In the genomic region with DNA sequence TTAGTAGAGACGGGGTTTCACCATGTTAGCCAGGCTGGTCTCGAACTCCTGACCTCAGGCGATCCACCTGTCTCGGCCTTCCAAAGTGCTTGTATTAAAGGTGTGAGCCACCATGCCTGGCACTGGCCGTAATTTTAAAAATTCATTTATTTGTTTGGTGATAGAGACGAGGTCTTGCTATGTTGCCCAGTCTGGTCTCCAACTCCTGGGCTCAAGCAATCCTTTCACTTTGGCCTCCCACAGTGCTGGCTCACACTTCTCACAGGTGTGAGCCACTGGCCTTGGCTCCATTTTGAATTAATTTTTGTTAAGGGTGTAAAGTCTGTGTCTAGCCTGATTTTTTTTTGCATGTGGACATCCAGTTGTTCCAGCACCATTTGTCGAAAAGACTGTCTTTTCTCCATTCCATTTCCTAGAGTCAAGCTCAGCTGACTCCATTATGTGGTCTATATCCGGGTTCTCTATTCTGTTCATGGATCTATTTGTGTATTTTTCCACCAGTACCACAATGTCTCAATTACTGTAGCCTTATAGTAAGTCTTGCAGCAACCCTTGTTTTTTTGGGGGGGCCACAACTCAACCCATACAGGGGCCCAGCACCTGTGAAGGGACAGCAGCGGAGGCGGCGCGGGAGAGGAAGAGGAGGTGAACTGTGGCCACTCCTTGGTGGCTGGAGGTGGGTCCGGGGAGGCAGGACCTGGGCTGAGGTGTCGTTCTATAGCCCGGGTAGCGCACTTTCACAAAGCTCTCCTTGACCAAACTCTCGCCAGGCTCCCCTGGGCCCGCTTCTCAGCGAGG, we compare ENCODE assay signal across 8 cellular contexts. TPM values are rescaled to one million over a fixed set of nuclear protein-coding genes. Genes with fewer than 3 reads are reported as not detected.
DNase-seq lines count a peak whose midpoint lies in the region; ATAC-seq and TF ChIP-seq lines count a peak whose summit lies in the region.

No MANE protein-coding gene starts in this region.

- peaks cover 60% of the 10 kb centered on the region for H3K4me1 Mint-ChIP-seq in neural progenitor cell

- H3K9me3 Mint-ChIP-seq in neural progenitor cell = no peaks in the 10 kb centered on the region

- ATAC-seq in GM19467 (IDR thresholded peaks at IDR 0.05; ENCODE audit: unreplicated experiment) = peak; percentile 0

- H3K79me2 ChIP-seq in Karpas-422 (ENCODE audit: low read length) (peaks cover 32% of the 10 kb centered on the region), neural progenitor cell (ENCODE audit: low read depth) (peaks cover 29% of the 10 kb centered on the region)

- peak overlapping the region; percentile 10 for H3K27ac Mint-ChIP-seq in neural progenitor cell

- H3F3A ChIP-seq in neural progenitor cell (ENCODE audit: low read depth) = peaks cover 41% of the 10 kb centered on the region

- peaks cover 10% of the 10 kb centered on the region for H3K27me3 Mint-ChIP-seq in neural progenitor cell (ENCODE audit: insufficient read depth, low read depth)

- H3K4me3 Mint-ChIP-seq in neural progenitor cell = peak overlapping the region; percentile 82

- H2AFZ ChIP-seq in Karpas-422 (ENCODE audit: low read length) (peak overlapping the region; percentile 91; the same call in 1 of the 2 replicates), neural progenitor cell (replicated peaks) (peak overlapping the region; percentile 90)

- H3K9ac ChIP-seq in Karpas-422 (ENCODE audit: low read length) (peak overlapping the region; percentile 88), neural progenitor cell (no peak overlapping the region)

- H3K9me2 ChIP-seq in Karpas-422 (replicated peaks; ENCODE audit: insufficient read depth, low read length) = no peaks in the 10 kb centered on the region

- H3K27me3 ChIP-seq in Karpas-422 (ENCODE audit: low read length) (no peaks in the 10 kb centered on the region), ectodermal cell (ENCODE audit: control insufficient read depth, insufficient read depth, low read length, poor library complexity, severe bottlenecking) (peaks cover 35% of the 10 kb centered on the region), neural progenitor cell (peaks cover 46% of the 10 kb centered on the region)

- no peaks in the 10 kb centered on the region for H3K9me3 ChIP-seq in Karpas-422 (ENCODE audit: low read length)
- no peaks in the 10 kb centered on the region for H3K9me3 ChIP-seq in ectodermal cell (ENCODE audit: control insufficient read depth, low read length)
- H3K9me3 ChIP-seq in neural progenitor cell (ENCODE audit: low read depth) = no peaks in the 10 kb centered on the region

- H3K27ac ChIP-seq in Karpas-422 (ENCODE audit: low read length) = peak overlapping the region; percentile 87
- H3K27ac ChIP-seq in ectodermal cell (ENCODE audit: insufficient read depth, low read depth, low read length, poor library complexity, severe bottlenecking) = no peak overlapping the region
- no peak overlapping the region for H3K27ac ChIP-seq in neural progenitor cell

- H3K4me1 ChIP-seq in Karpas-422 (ENCODE audit: low read length) (peaks cover 33% of the 10 kb centered on the region), ectodermal cell (ENCODE audit: control insufficient read depth, insufficient read depth, low read length) (peaks cover 22% of the 10 kb centered on the region), neural progenitor cell (peaks cover 41% of the 10 kb centered on the region)

- H3K36me3 ChIP-seq in Karpas-422 (ENCODE audit: insufficient read depth, low read length) (no peaks in the 10 kb centered on the region), ectodermal cell (ENCODE audit: control insufficient read depth, insufficient read depth, low read length) (no peaks in the 10 kb centered on the region), neural progenitor cell (no peaks in the 10 kb centered on the region)

- H4K20me1 ChIP-seq in Karpas-422 (ENCODE audit: insufficient read depth, low read depth, low read length) = peaks cover 5% of the 10 kb centered on the region; the same call in 1 of the 2 replicates
- H4K20me1 ChIP-seq in neural progenitor cell (ENCODE audit: low read depth) = peaks cover 32% of the 10 kb centered on the region

- peak overlapping the region; percentile 63 for H3K4me3 ChIP-seq in AG09309 (ENCODE audit: control insufficient read depth, low read depth, low read length)
- H3K4me3 ChIP-seq in Karpas-422 (ENCODE audit: low read length) = peak overlapping the region; percentile 73
- H3K4me3 ChIP-seq in ectodermal cell (ENCODE audit: insufficient read depth, low read depth, low read length) = peak overlapping the region; percentile 64
- peak overlapping the region; percentile 66 for H3K4me3 ChIP-seq in neural progenitor cell

- no peak for TF ChIP-seq CTCF in AG09309 (IDR thresholded peaks at IDR 0.05; ENCODE audit: control insufficient read depth, insufficient read depth, low read depth, low read length, missing control alignments)
- TF ChIP-seq CTCF in neural progenitor cell (IDR thresholded peaks at IDR 0.05) = no peak

- no peaks in the 10 kb centered on the region for H3K36me3 Mint-ChIP-seq in neural progenitor cell

- DNase-seq in AG09309 (ENCODE audit: low read depth) (no peak), Karpas-422 (no peak), neural progenitor cell (ENCODE audit: low spot score) (no peak), Kasumi-1 (lab: John Stamatoyannopoulos, UW) (no peak), COR-L47 (lab: John Stamatoyannopoulos, UW) (no peak)
- no peak for DNase-seq in stimulated activated CD4-positive, alpha-beta T cell treated with anti-CD3 and anti-CD28 coated beads, Interleukin-4, amount 100 ng/mL, for 4 hours

- peak overlapping the region; percentile 92 for H3K4me2 ChIP-seq in Karpas-422 (ENCODE audit: low read depth, low read length, poor library complexity, severe bottlenecking)
- peak overlapping the region; percentile 77 for H3K4me2 ChIP-seq in neural progenitor cell

- WGBS in ectodermal cell, 2 experiments = 42 to 44% methylated on average over 19 of the region's 19 CpGs

RNA-seq across cellular contexts. Expression of gene NSD2, which starts 1.5 kb away (rescaled TPM):
- total RNA-seq in Karpas-422 (2014; rRNA removed; shearing (Covaris generic); ENCODE audit: low replicate concordance) = 54.9 and 64.9 TPM in 2 replicates
- polyA plus RNA-seq in ectodermal cell (2013, experiment 1 of 4) = 218 TPM
- polyA plus RNA-seq in ectodermal cell (2013, experiment 2 of 4) = 229 TPM
- 133 TPM for polyA plus RNA-seq in ectodermal cell (2013, experiment 3 of 4)
- 142 TPM for polyA plus RNA-seq in ectodermal cell (2013, experiment 4 of 4)
- total RNA-seq in neural progenitor cell (ENCODE audit: low replicate concordance) = 165 and 176 TPM in 2 replicates

RNA-seq across cellular contexts. Expression of gene LETM1, which starts 13.8 kb away (rescaled TPM):
- total RNA-seq in Karpas-422 (2014; rRNA removed; shearing (Covaris generic); ENCODE audit: low replicate concordance) = 25.2 and 75.1 TPM in 2 replicates
- polyA plus RNA-seq in ectodermal cell (2013, experiment 1 of 4) = 32.0 TPM
- 30.2 TPM for polyA plus RNA-seq in ectodermal cell (2013, experiment 2 of 4)
- polyA plus RNA-seq in ectodermal cell (2013, experiment 3 of 4) = 21.9 TPM
- 22.5 TPM for polyA plus RNA-seq in ectodermal cell (2013, experiment 4 of 4)
- 16.9 and 34.8 TPM in 2 replicates for total RNA-seq in neural progenitor cell (ENCODE audit: low replicate concordance)
